20 cellular contexts compared by ENCODE assay signal in the genomic region with DNA sequence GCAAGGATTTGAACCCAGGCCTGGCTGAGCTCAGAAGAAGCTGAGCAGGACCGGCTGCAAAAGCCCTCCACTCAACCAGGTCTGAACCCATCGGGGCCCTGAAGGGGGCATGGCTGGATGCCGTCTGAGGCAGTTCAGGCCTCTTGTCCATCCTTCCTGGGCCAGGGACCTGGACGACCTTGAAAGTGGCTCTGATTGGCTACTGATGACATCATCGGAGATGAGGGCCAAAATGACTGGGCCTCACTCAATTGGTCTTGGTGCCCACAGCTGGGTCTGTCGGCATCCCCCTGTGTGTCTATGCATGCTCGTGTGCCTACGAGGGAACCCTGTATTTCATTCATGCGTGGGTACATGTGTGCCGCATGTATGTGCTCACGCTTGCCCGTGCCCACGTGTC.
DNase-seq lines count a peak whose midpoint lies in the region; ATAC-seq and TF ChIP-seq lines count a peak whose summit lies in the region.
"Had no signal": no experiment of that assay in that cellular context is flagged by ENCODE, and none has a peak within 500 bp of the region (broad histone marks: within the 10 kb centered on the region; RNA-seq: fewer than 3 reads in every experiment).

No MANE protein-coding gene starts in this region.

- no peaks in the 10 kb centered on the region for H3K79me2 ChIP-seq in osteoblast (ENCODE audit: insufficient read depth, low read length)

- H3K27me3 ChIP-seq in gastroesophageal sphincter: no peaks in the 10 kb centered on the region
- no peaks in the 10 kb centered on the region for H3K27me3 ChIP-seq in osteoblast (ENCODE audit: insufficient read depth, low read length)
- H3K27me3 ChIP-seq: BE2C had no signal

- ATAC-seq in gastroesophageal sphincter (peak; percentile 13), SK-N-SH treated with all-trans-retinoic acid at 6 μM for 48 hours (no peak)

- TF ChIP-seq CTCF in LNCaP clone FGC (IDR thresholded peaks at IDR 0.05; ENCODE audit: control insufficient read depth, extremely low read depth, insufficient read depth): no peak
- TF ChIP-seq CTCF in gastroesophageal sphincter (IDR thresholded peaks at IDR 0.05): no peak
- no peak for TF ChIP-seq CTCF in osteoblast (IDR thresholded peaks at IDR 0.05; ENCODE audit: extremely low read depth, low read depth, low read length)

- no peak overlapping the region for H2AFZ ChIP-seq in osteoblast (ENCODE audit: low read length)

- no peaks in the 10 kb centered on the region for H3K4me1 ChIP-seq in gastroesophageal sphincter
- no peaks in the 10 kb centered on the region for H3K4me1 ChIP-seq in osteoblast (ENCODE audit: insufficient read depth, low read length)
- H3K4me1 ChIP-seq: BE2C had no signal

- no peak overlapping the region for H3K27ac ChIP-seq in gastroesophageal sphincter
- H3K27ac ChIP-seq in osteoblast (ENCODE audit: low read depth, low read length): no peak overlapping the region
- H3K27ac ChIP-seq: 22Rv1, KMS-11 had no signal

- no peak overlapping the region for H3K4me3 ChIP-seq in LNCaP clone FGC (ENCODE audit: low read depth, low read length)
- H3K4me3 ChIP-seq in gastroesophageal sphincter: no peak overlapping the region
- H3K4me3 ChIP-seq in osteoblast (ENCODE audit: insufficient read depth, low read length): no peak overlapping the region

- WGBS in gastroesophageal sphincter (ENCODE audit: low coverage in 1 of 2), 2 donors: 68% methylated on average over 4 of the region's 13 CpGs; no CpG with 5 or more reads in 1 of the 2 donors

- no peaks in the 10 kb centered on the region for H3K4me1 Mint-ChIP-seq in activated CD4-positive, alpha-beta T cell treated with anti-CD3 and anti-CD28 coated beads, Interleukin-2, amount 10 ng/mL, durations not matched to agents 7 days and 5 days
- H3K4me1 Mint-ChIP-seq in activated CD4-positive, alpha-beta T cell treated with anti-CD3 and anti-CD28 coated beads, Interleukin-2, amount 10 ng/mL, durations not matched to agents 24 days and 14 days: no peaks in the 10 kb centered on the region

- TF ChIP-seq POLR2A in gastroesophageal sphincter (IDR thresholded peaks at IDR 0.05): no peak

- H3K27me3 Mint-ChIP-seq in activated CD4-positive, alpha-beta T cell treated with anti-CD3 and anti-CD28 coated beads, Interleukin-2, amount 10 ng/mL, durations not matched to agents 7 days and 5 days: no peaks in the 10 kb centered on the region
- no peaks in the 10 kb centered on the region for H3K27me3 Mint-ChIP-seq in activated CD4-positive, alpha-beta T cell treated with anti-CD3 and anti-CD28 coated beads, Interleukin-2, amount 10 ng/mL, durations not matched to agents 24 days and 14 days
- H3K27me3 Mint-ChIP-seq: CD4-positive, alpha-beta T cell had no signal

- no peak for TF ChIP-seq EP300 in gastroesophageal sphincter (IDR thresholded peaks at IDR 0.05)

- CTCF ChIA-PET in activated CD4-positive, alpha-beta T cell treated with anti-CD3 and anti-CD28 coated beads, Interleukin-2, amount 10 ng/mL, durations not matched to agents 7 days and 5 days (lab: Charles Lee): no interaction called here

- H3K36me3 Mint-ChIP-seq in activated CD4-positive, alpha-beta T cell treated with anti-CD3 and anti-CD28 coated beads, Interleukin-2, amount 10 ng/mL, durations not matched to agents 7 days and 5 days (ENCODE audit: low read depth): no peaks in the 10 kb centered on the region
- H3K36me3 Mint-ChIP-seq in activated CD4-positive, alpha-beta T cell treated with anti-CD3 and anti-CD28 coated beads, Interleukin-2, amount 10 ng/mL, durations not matched to agents 24 days and 14 days (ENCODE audit: low read depth): no peaks in the 10 kb centered on the region

- POLR2A ChIA-PET in activated CD4-positive, alpha-beta T cell treated with anti-CD3 and anti-CD28 coated beads, Interleukin-2, amount 10 ng/mL, durations not matched to agents 7 days and 5 days (lab: Charles Lee): no interaction called here

- peak overlapping the region; percentile 2 for H3K27ac Mint-ChIP-seq in activated CD4-positive, alpha-beta T cell treated with anti-CD3 and anti-CD28 coated beads, Interleukin-2, amount 10 ng/mL, durations not matched to agents 7 days and 5 days
- no peak overlapping the region for H3K27ac Mint-ChIP-seq in activated CD4-positive, alpha-beta T cell treated with anti-CD3 and anti-CD28 coated beads, Interleukin-2, amount 10 ng/mL, durations not matched to agents 24 days and 14 days
- H3K27ac Mint-ChIP-seq: CD4-positive, alpha-beta T cell had no signal

- intact Hi-C loops in activated CD4-positive, alpha-beta T cell treated with anti-CD3 and anti-CD28 coated beads, Interleukin-2, amount 10 ng/mL, durations not matched to agents 24 days and 14 days (cut with micrococcal nuclease): no loop called here

- DNase-seq in activated CD4-positive, alpha-beta T cell treated with anti-CD3 and anti-CD28 coated beads, Interleukin-2, amount 10 ng/mL, durations not matched to agents 7 days and 5 days: no peak
- no peak for DNase-seq in activated CD4-positive, alpha-beta T cell treated with anti-CD3 and anti-CD28 coated beads, Interleukin-2, amount 10 ng/mL, durations not matched to agents 24 days and 14 days
- peak; percentile 58 for DNase-seq in LNCaP clone FGC (ENCODE audit: low read depth)
- DNase-seq in osteoblast (ENCODE audit: insufficient read length, low spot score, missing footprints): peak; percentile 72
- no peak for DNase-seq in NCI-H2227 treated with DMSO at 0.1 percent for 48 hours (lab: John Stamatoyannopoulos, UW)
- no peak for DNase-seq in hepatic stellate cell (ENCODE audit: low spot score)
- DNase-seq: BE2C; CD4-positive, alpha-beta T cell; DMS153; GF-D8; GOT3; NCI-H1417; NCI-H187; NCI-H2107; NCI-H524; NCI-H82 had no signal

- peaks cover 13% of the 10 kb centered on the region for H4K20me1 ChIP-seq in osteoblast (ENCODE audit: insufficient read depth, low read length)

- H3K9me3 ChIP-seq in gastroesophageal sphincter (no peaks in the 10 kb centered on the region), osteoblast (ENCODE audit: low read depth, low read length) (no peaks in the 10 kb centered on the region)
- H3K9me3 ChIP-seq: BE2C had no signal

- no peak overlapping the region for H3K4me2 ChIP-seq in osteoblast (ENCODE audit: insufficient read depth, low read length)
- H3K4me2 ChIP-seq: KMS-11 had no signal

- H3K36me3 ChIP-seq in gastroesophageal sphincter (peaks cover 0 to 79% of the 10 kb centered on the region in 2 donors), osteoblast (ENCODE audit: insufficient read depth, low read length) (peaks cover 21% of the 10 kb centered on the region)

- H3K9me3 Mint-ChIP-seq in activated CD4-positive, alpha-beta T cell treated with anti-CD3 and anti-CD28 coated beads, Interleukin-2, amount 10 ng/mL, durations not matched to agents 7 days and 5 days: no peaks in the 10 kb centered on the region
- H3K9me3 Mint-ChIP-seq in activated CD4-positive, alpha-beta T cell treated with anti-CD3 and anti-CD28 coated beads, Interleukin-2, amount 10 ng/mL, durations not matched to agents 24 days and 14 days: no peaks in the 10 kb centered on the region
- H3K9me3 Mint-ChIP-seq: CD4-positive, alpha-beta T cell had no signal

- H3K4me3 Mint-ChIP-seq in activated CD4-positive, alpha-beta T cell treated with anti-CD3 and anti-CD28 coated beads, Interleukin-2, amount 10 ng/mL, durations not matched to agents 7 days and 5 days: no peak overlapping the region
- no peak overlapping the region for H3K4me3 Mint-ChIP-seq in activated CD4-positive, alpha-beta T cell treated with anti-CD3 and anti-CD28 coated beads, Interleukin-2, amount 10 ng/mL, durations not matched to agents 24 days and 14 days
- H3K4me3 Mint-ChIP-seq: CD4-positive, alpha-beta T cell had no signal

TF ChIP-seq in SK-N-SH treated with all-trans-retinoic acid at 6 μM for 48 hours, 23 proteins besides CTCF, POLR2A, EP300 and RAD21:
- TF ChIP-seq, protein P1, sequence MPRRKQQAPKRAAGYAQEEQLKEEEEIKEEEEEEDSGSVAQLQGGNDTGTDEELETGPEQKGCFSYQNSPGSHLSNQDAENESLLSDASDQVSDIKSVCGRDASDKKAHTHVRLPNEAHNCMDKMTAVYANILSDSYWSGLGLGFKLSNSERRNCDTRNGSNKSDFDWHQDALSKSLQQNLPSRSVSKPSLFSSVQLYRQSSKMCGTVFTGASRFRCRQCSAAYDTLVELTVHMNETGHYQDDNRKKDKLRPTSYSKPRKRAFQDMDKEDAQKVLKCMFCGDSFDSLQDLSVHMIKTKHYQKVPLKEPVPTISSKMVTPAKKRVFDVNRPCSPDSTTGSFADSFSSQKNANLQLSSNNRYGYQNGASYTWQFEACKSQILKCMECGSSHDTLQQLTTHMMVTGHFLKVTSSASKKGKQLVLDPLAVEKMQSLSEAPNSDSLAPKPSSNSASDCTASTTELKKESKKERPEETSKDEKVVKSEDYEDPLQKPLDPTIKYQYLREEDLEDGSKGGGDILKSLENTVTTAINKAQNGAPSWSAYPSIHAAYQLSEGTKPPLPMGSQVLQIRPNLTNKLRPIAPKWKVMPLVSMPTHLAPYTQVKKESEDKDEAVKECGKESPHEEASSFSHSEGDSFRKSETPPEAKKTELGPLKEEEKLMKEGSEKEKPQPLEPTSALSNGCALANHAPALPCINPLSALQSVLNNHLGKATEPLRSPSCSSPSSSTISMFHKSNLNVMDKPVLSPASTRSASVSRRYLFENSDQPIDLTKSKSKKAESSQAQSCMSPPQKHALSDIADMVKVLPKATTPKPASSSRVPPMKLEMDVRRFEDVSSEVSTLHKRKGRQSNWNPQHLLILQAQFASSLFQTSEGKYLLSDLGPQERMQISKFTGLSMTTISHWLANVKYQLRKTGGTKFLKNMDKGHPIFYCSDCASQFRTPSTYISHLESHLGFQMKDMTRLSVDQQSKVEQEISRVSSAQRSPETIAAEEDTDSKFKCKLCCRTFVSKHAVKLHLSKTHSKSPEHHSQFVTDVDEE (CRISPR knock-in tag; IDR thresholded peaks at IDR 0.05): no peak
- TF ChIP-seq PPARA (CRISPR knock-in tag; IDR thresholded peaks at IDR 0.05; ENCODE audit: borderline replicate concordance): no peak
- TF ChIP-seq TOX (CRISPR knock-in tag; IDR thresholded peaks at IDR 0.05; ENCODE audit: borderline replicate concordance): no peak
- no peak for TF ChIP-seq ZC3H10 (CRISPR knock-in tag; IDR thresholded peaks at IDR 0.05)
- no peak for TF ChIP-seq CSDC2 (CRISPR knock-in tag; IDR thresholded peaks at IDR 0.05)
- no peak for TF ChIP-seq BACH2 (CRISPR knock-in tag; IDR thresholded peaks at IDR 0.05; ENCODE audit: borderline replicate concordance)
- no peak for TF ChIP-seq SNAI2 (CRISPR knock-in tag; IDR thresholded peaks at IDR 0.05)
- no peak for TF ChIP-seq ZNF565 (CRISPR knock-in tag; conservative IDR thresholded peaks at IDR 0.05; ENCODE audit: low read depth)

Comparison
In these comparisons a context has a peak if more than half of its experiments do, and no peak if none do; other contexts are left out.
1. DNase-seq: peak in LNCaP clone FGC (single experiment) and osteoblast (single experiment); none in activated CD4-positive, alpha-beta T cell treated with anti-CD3 and anti-CD28 coated beads, Interleukin-2, amount 10 ng/mL, durations not matched to agents 7 days and 5 days (single experiment), activated CD4-positive, alpha-beta T cell treated with anti-CD3 and anti-CD28 coated beads, Interleukin-2, amount 10 ng/mL, durations not matched to agents 24 days and 14 days (single experiment), NCI-H2227 treated with DMSO at 0.1 percent for 48 hours (single experiment) and hepatic stellate cell (single experiment).